In genomic region chr2:200863655-200864205, GRCh38 we compare ENCODE assay signal across 1 cellular context.
TF ChIP-seq lines count a peak whose summit lies in the region.

No MANE protein-coding gene starts in this region.

TF ChIP-seq in K562, 482 proteins besides CTCF, POLR2A, EP300 and RAD21 (continued from another document):
- TF ChIP-seq FOXK1 (CRISPR knock-in tag; IDR thresholded peaks at IDR 0.05; ENCODE audit: borderline replicate concordance) = no peak
- TF ChIP-seq MAX (CRISPR knock-in tag; IDR thresholded peaks at IDR 0.05) = no peak
- no peak for TF ChIP-seq IFI16 (CRISPR knock-in tag; IDR thresholded peaks at IDR 0.05)
- no peak for TF ChIP-seq TEAD1 (CRISPR knock-in tag; IDR thresholded peaks at IDR 0.05)
- no peak for TF ChIP-seq U2AF2 (optimal IDR thresholded peaks at IDR 0.05; ENCODE audit: low read depth, low read length)
- no peak for TF ChIP-seq ESRRA (IDR thresholded peaks at IDR 0.05; ENCODE audit: borderline replicate concordance, low read depth)
- TF ChIP-seq ZFP1 (CRISPR knock-in tag; IDR thresholded peaks at IDR 0.05) = no peak
- TF ChIP-seq, protein P1, sequence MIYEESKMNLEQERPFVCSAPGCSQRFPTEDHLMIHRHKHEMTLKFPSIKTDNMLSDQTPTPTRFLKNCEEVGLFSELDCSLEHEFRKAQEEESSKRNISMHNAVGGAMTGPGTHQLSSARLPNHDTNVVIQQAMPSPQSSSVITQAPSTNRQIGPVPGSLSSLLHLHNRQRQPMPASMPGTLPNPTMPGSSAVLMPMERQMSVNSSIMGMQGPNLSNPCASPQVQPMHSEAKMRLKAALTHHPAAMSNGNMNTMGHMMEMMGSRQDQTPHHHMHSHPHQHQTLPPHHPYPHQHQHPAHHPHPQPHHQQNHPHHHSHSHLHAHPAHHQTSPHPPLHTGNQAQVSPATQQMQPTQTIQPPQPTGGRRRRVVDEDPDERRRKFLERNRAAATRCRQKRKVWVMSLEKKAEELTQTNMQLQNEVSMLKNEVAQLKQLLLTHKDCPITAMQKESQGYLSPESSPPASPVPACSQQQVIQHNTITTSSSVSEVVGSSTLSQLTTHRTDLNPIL (CRISPR knock-in tag; IDR thresholded peaks at IDR 0.05) = no peak
- TF ChIP-seq, protein P2, sequence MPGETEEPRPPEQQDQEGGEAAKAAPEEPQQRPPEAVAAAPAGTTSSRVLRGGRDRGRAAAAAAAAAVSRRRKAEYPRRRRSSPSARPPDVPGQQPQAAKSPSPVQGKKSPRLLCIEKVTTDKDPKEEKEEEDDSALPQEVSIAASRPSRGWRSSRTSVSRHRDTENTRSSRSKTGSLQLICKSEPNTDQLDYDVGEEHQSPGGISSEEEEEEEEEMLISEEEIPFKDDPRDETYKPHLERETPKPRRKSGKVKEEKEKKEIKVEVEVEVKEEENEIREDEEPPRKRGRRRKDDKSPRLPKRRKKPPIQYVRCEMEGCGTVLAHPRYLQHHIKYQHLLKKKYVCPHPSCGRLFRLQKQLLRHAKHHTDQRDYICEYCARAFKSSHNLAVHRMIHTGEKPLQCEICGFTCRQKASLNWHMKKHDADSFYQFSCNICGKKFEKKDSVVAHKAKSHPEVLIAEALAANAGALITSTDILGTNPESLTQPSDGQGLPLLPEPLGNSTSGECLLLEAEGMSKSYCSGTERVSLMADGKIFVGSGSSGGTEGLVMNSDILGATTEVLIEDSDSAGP (CRISPR knock-in tag; IDR thresholded peaks at IDR 0.05) = no peak
